Comparison of ENCODE assay signal across 8 cellular contexts in genomic region chr1:28927442-28928305, GRCh38. TPM values are rescaled to one million over a fixed set of nuclear protein-coding genes. Genes with fewer than 3 reads are reported as not detected.
DNase-seq lines count a peak whose midpoint lies in the region; ATAC-seq and TF ChIP-seq lines count a peak whose summit lies in the region.

No MANE protein-coding gene starts in this region.

- TF ChIP-seq POLR2A in Peyer's patch (IDR thresholded peaks at IDR 0.05) (no peak), spleen (IDR thresholded peaks at IDR 0.05) (no peak)

- no peak for DNase-seq in activated T-cell treated with anti-CD3 and anti-CD28 coated beads, Interleukin-2, amount 50 U/mL, for 24 hours
- DNase-seq in activated T-cell treated with anti-CD3 and anti-CD28 coated beads for 4 hours (no peak), Peyer's patch (no peak), fibroblast of the conjunctiva (ENCODE audit: low read depth) (peak; percentile 34), spleen (no peak), middle frontal gyrus (ENCODE audit: extremely low spot score, low spot score) (no peak), NCI-H1694 (lab: John Stamatoyannopoulos, UW) (no peak)

- H3K27me3 Mint-ChIP-seq in activated T-cell treated with anti-CD3 and anti-CD28 coated beads, Interleukin-2, amount 50 U/mL, for 24 hours: no peaks in the 10 kb centered on the region

- H3K4me3 Mint-ChIP-seq in activated T-cell treated with anti-CD3 and anti-CD28 coated beads, Interleukin-2, amount 50 U/mL, for 24 hours: peak overlapping the region; percentile 63

- TF ChIP-seq CTCF in Peyer's patch (IDR thresholded peaks at IDR 0.05) (no peak), spleen (IDR thresholded peaks at IDR 0.05 in 8 of 11, conservative IDR thresholded peaks at IDR 0.05 in 3 of 11) (no peak)

- H3K4me3 ChIP-seq in Peyer's patch (peak overlapping the region in 1 of 4 donors; percentile 7), spleen (peak overlapping the region in 4 of 8 donors; percentile 13 to 50 (median 16))

- 12 to 30% (median 18%) methylated on average over 2 of the region's 2 CpGs for WGBS in spleen, 5 donors

- H3K9me3 Mint-ChIP-seq in activated T-cell treated with anti-CD3 and anti-CD28 coated beads, Interleukin-2, amount 50 U/mL, for 24 hours: no peaks in the 10 kb centered on the region

- H3K27ac ChIP-seq in Peyer's patch: peak overlapping the region; percentile 60 to 77 (median 74)
- H3K27ac ChIP-seq in spleen: peak overlapping the region; percentile 65 to 90 (median 85)

- peak overlapping the region; percentile 89 for H3K27ac Mint-ChIP-seq in activated T-cell treated with anti-CD3 and anti-CD28 coated beads, Interleukin-2, amount 50 U/mL, for 24 hours

- intact Hi-C loops in spleen (cut with DNase I; ENCODE audit: low total_unique reads): no loop called here

- H3K9me3 ChIP-seq in Peyer's patch (no peaks in the 10 kb centered on the region), spleen (no peaks in the 10 kb centered on the region)

- no peaks in the 10 kb centered on the region for H3K36me3 ChIP-seq in Peyer's patch
- H3K36me3 ChIP-seq in spleen: no peaks in the 10 kb centered on the region

- H3K27me3 ChIP-seq in Peyer's patch: no peaks in the 10 kb centered on the region
- no peaks in the 10 kb centered on the region for H3K27me3 ChIP-seq in spleen (replicated peaks in 1 of 7)

- peaks cover 65% of the 10 kb centered on the region for H3K4me1 Mint-ChIP-seq in activated T-cell treated with anti-CD3 and anti-CD28 coated beads, Interleukin-2, amount 50 U/mL, for 24 hours (ENCODE audit: low read depth)

- ATAC-seq in GM18867 (IDR thresholded peaks at IDR 0.05; ENCODE audit: unreplicated experiment): no peak

- H3K36me3 Mint-ChIP-seq in activated T-cell treated with anti-CD3 and anti-CD28 coated beads, Interleukin-2, amount 50 U/mL, for 24 hours (ENCODE audit: low read depth): peaks cover 3% of the 10 kb centered on the region

- H3K4me1 ChIP-seq in Peyer's patch (peaks cover 3 to 45% (median 21%) of the 10 kb centered on the region in 4 donors), spleen (peaks cover 27 to 94% (median 58%) of the 10 kb centered on the region in 6 donors)

RNA-seq across cellular contexts. Expression of gene EPB41, which starts 13.3 kb away (rescaled TPM):
- 100 to 1,000 TPM; 110 to 183 (median 126) TPM for total RNA-seq in Peyer's patch
- 100 to 1,000 TPM in 1 of 7 donors, 10 to 100 TPM in 6; 53.6 to 156 (median 82.3) TPM for total RNA-seq in spleen
- polyA plus RNA-seq in spleen: 10 to 100 TPM in 1 of 3 donors, 1 to 10 TPM in 2; 6.3 to 14.8 (median 8.7) TPM
